ENCODE assay signal across 22 cellular contexts in the genomic region with DNA sequence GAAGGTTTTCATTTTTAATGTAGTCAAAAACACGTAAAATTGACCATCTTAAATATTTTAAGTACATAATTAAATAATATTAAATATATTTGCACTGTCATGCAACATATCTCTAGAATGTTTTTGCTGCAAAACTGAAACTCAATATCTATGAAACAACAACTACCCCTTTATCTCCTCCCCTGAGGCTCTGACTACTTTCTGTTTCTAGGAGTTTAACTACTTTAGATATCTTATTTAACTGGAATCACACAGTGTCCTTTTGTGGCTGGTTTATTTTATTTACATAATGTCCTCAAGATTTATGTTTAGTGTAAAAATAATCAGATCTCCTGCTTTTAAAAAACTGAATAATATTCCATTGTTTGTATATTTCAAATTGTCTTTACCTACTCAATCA.
DNase-seq lines count a peak whose midpoint lies in the region; TF ChIP-seq lines count a peak whose summit lies in the region.
"Had no signal": no experiment of that assay in that cellular context is flagged by ENCODE, and none has a peak within 500 bp of the region (broad histone marks: within the 10 kb centered on the region; RNA-seq: fewer than 3 reads in every experiment).

No MANE protein-coding gene starts in this region.

- H2AFZ ChIP-seq in MM.1S (ENCODE audit: low read length) = no peak overlapping the region

- H3K36me3 Mint-ChIP-seq in activated naive CD4-positive, alpha-beta T cell treated with anti-CD3 and anti-CD28 coated beads, Interleukin-2, amount 10 ng/mL, durations not matched to agents 7 days and 5 days = no peaks in the 10 kb centered on the region
- H3K36me3 Mint-ChIP-seq: CD14-positive monocyte; CD4-positive, alpha-beta memory T cell; CD4-positive, CD25-positive, alpha-beta regulatory T cell; CD8-positive, alpha-beta memory T cell had no signal

- no peaks in the 10 kb centered on the region for H3F3A ChIP-seq in MM.1S (ENCODE audit: insufficient read depth, low read length)

- H3K9me3 ChIP-seq in HEK293 (ENCODE audit: control insufficient read depth, insufficient read depth, low read depth, low read length) (no peaks in the 10 kb centered on the region), MM.1S (replicated peaks; ENCODE audit: insufficient read depth, low read length) (no peaks in the 10 kb centered on the region)
- H3K9me3 ChIP-seq: BLaER1, Caco-2 had no signal

- H3K27ac Mint-ChIP-seq in activated naive CD4-positive, alpha-beta T cell treated with anti-CD3 and anti-CD28 coated beads, Interleukin-2, amount 10 ng/mL, durations not matched to agents 7 days and 5 days = no peak overlapping the region
- H3K27ac Mint-ChIP-seq: CD14-positive monocyte; CD4-positive, alpha-beta memory T cell; CD4-positive, CD25-positive, alpha-beta regulatory T cell; CD8-positive, alpha-beta memory T cell had no signal

- CTCF ChIA-PET in HEK293 (lab: Yijun Ruan, JAX) = no interaction called here
- CTCF ChIA-PET in activated naive CD4-positive, alpha-beta T cell treated with anti-CD3 and anti-CD28 coated beads, Interleukin-2, amount 10 ng/mL, durations not matched to agents 7 days and 5 days (lab: Charles Lee) = no interaction called here

- no peaks in the 10 kb centered on the region for H3K9me2 ChIP-seq in MM.1S (replicated peaks; ENCODE audit: insufficient read depth, low read length)

- peaks cover 34% of the 10 kb centered on the region for H3K9me3 Mint-ChIP-seq in activated naive CD4-positive, alpha-beta T cell treated with anti-CD3 and anti-CD28 coated beads, Interleukin-2, amount 10 ng/mL, durations not matched to agents 7 days and 5 days

- DNase-seq in NCI-H2081 (lab: John Stamatoyannopoulos, UW) = peak; percentile 10 to 37
- no peak for DNase-seq in NCI-H2081 treated with DMSO at 0.1 percent for 48 hours (lab: John Stamatoyannopoulos, UW)
- DNase-seq in MM.1S = peak; percentile 39
- no peak for DNase-seq in DMS79 treated with DMSO at 0.1 percent for 48 hours (lab: John Stamatoyannopoulos, UW)
- DNase-seq in activated naive CD4-positive, alpha-beta T cell treated with anti-CD3 and anti-CD28 coated beads, Interleukin-2, amount 10 ng/mL, durations not matched to agents 7 days and 5 days = no peak
- DNase-seq in GM03348 (ENCODE audit: low spot score) = no peak
- DNase-seq: 8988T; ACHN; BE2C; C1 segment of cervical spinal cord; Caco-2; Calu3; CD4-positive, alpha-beta memory T cell; CD4-positive, CD25-positive, alpha-beta regulatory T cell; CD8-positive, alpha-beta memory T cell; DND-41; EL; GDM1 had no signal

- H3K27ac ChIP-seq in 22Rv1 (peak overlapping the region; percentile 52), HEK293 (ENCODE audit: extremely low read depth, low read depth, low read length) (no peak overlapping the region), MM.1S (ENCODE audit: low read length) (no peak overlapping the region)
- H3K27ac ChIP-seq: BLaER1 had no signal

- H4K20me1 ChIP-seq in MM.1S (ENCODE audit: insufficient read depth, low read length) = no peaks in the 10 kb centered on the region
- H4K20me1 ChIP-seq: BLaER1 had no signal

- POLR2A ChIA-PET in HEK293 (lab: Yijun Ruan, JAX) = no interaction called here

- H3K27me3 Mint-ChIP-seq in activated naive CD4-positive, alpha-beta T cell treated with anti-CD3 and anti-CD28 coated beads, Interleukin-2, amount 10 ng/mL, durations not matched to agents 7 days and 5 days = no peaks in the 10 kb centered on the region
- H3K27me3 Mint-ChIP-seq: CD4-positive, alpha-beta memory T cell; CD4-positive, CD25-positive, alpha-beta regulatory T cell; CD8-positive, alpha-beta memory T cell had no signal

- no peak overlapping the region for H3K4me3 ChIP-seq in HEK293 (ENCODE audit: low read depth, low read length)
- H3K4me3 ChIP-seq in MM.1S (ENCODE audit: low read length) = no peak overlapping the region
- H3K4me3 ChIP-seq: BLaER1 had no signal

- H3K9ac ChIP-seq in MM.1S (ENCODE audit: low read length) = no peak overlapping the region
- H3K9ac ChIP-seq: BLaER1 had no signal

- no peaks in the 10 kb centered on the region for H3K79me2 ChIP-seq in MM.1S (ENCODE audit: low read length)

- no peak overlapping the region for H3K4me2 ChIP-seq in MM.1S (ENCODE audit: low read depth, low read length)
- H3K4me2 ChIP-seq: BLaER1 had no signal

- TF ChIP-seq CTCF in 22Rv1 (IDR thresholded peaks at IDR 0.05) (no peak), HEK293 (tag by site-specific recombination; IDR thresholded peaks at IDR 0.05) (no peak), MM.1S (IDR thresholded peaks at IDR 0.05; ENCODE audit: low read length) (no peak)

- H3K36me3 ChIP-seq in HEK293 (ENCODE audit: control insufficient read depth in 2 of 2, insufficient read depth in 1 of 2, low read length in 2 of 2) (no peaks in the 10 kb centered on the region), MM.1S (replicated peaks; ENCODE audit: insufficient read depth, low read length) (no peaks in the 10 kb centered on the region)
- H3K36me3 ChIP-seq: BE2C, BLaER1 had no signal

- H3K4me1 Mint-ChIP-seq in activated naive CD4-positive, alpha-beta T cell treated with anti-CD3 and anti-CD28 coated beads, Interleukin-2, amount 10 ng/mL, durations not matched to agents 7 days and 5 days = no peaks in the 10 kb centered on the region
- H3K4me1 Mint-ChIP-seq: CD14-positive monocyte; CD4-positive, alpha-beta memory T cell; CD4-positive, CD25-positive, alpha-beta regulatory T cell; CD8-positive, alpha-beta memory T cell had no signal

- no peaks in the 10 kb centered on the region for H3K4me1 ChIP-seq in HEK293 (ENCODE audit: control insufficient read depth, insufficient read depth, low read length)
- H3K4me1 ChIP-seq in MM.1S (ENCODE audit: low read length) = no peaks in the 10 kb centered on the region
- H3K4me1 ChIP-seq: BE2C, BLaER1, Caco-2 had no signal

- H3K4me3 Mint-ChIP-seq in activated naive CD4-positive, alpha-beta T cell treated with anti-CD3 and anti-CD28 coated beads, Interleukin-2, amount 10 ng/mL, durations not matched to agents 7 days and 5 days = no peak overlapping the region
- H3K4me3 Mint-ChIP-seq: CD14-positive monocyte; CD4-positive, alpha-beta memory T cell; CD4-positive, CD25-positive, alpha-beta regulatory T cell; CD8-positive, alpha-beta memory T cell had no signal

- H3K27me3 ChIP-seq in MM.1S (replicated peaks; ENCODE audit: insufficient read depth, low read length) = no peaks in the 10 kb centered on the region
- H3K27me3 ChIP-seq: BE2C, BLaER1 had no signal

TF ChIP-seq in HEK293, 187 proteins besides CTCF, POLR2A, EP300 and RAD21:
- no peak for TF ChIP-seq ZNF837 (tag by site-specific recombination; IDR thresholded peaks at IDR 0.05)
- TF ChIP-seq YY2 (tag by site-specific recombination; IDR thresholded peaks at IDR 0.05) = no peak
- 0 out of 2 replicates have a peak, but pooled peaks have one; percentile 35 for TF ChIP-seq ZSCAN16 (tag by site-specific recombination; IDR thresholded peaks at IDR 0.05)
- TF ChIP-seq, protein P1, sequence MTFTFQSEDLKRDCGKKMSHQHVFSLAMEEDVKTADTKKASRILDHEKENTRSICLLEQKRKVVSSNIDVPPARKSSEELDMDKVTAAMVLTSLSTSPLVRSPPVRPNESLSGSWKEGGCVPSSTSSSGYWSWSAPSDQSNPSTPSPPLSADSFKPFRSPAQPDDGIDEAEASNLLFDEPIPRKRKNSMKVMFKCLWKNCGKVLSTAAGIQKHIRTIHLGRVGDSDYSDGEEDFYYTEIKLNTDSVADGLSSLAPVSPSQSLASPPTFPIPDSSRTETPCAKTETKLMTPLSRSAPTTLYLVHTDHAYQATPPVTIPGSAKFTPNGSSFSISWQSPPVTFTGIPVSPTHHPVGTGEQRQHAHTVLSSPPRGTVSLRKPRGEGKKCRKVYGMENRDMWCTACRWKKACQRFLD (tag by site-specific recombination; IDR thresholded peaks at IDR 0.05) = no peak
- TF ChIP-seq WT1 (tag by site-specific recombination; IDR thresholded peaks at IDR 0.05) = peak; percentile 57
- no peak for TF ChIP-seq ZNF529 (tag by site-specific recombination; IDR thresholded peaks at IDR 0.05; ENCODE audit: insufficient replicate concordance)

Comparison
In these comparisons a context has a peak if more than half of its experiments do, and no peak if none do; other contexts are left out.
1. DNase-seq: peak in NCI-H2081 (2 of 2) and MM.1S (single experiment); none in NCI-H2081 treated with DMSO at 0.1 percent for 48 hours (single experiment), DMS79 treated with DMSO at 0.1 percent for 48 hours (single experiment), activated naive CD4-positive, alpha-beta T cell treated with anti-CD3 and anti-CD28 coated beads, Interleukin-2, amount 10 ng/mL, durations not matched to agents 7 days and 5 days (single experiment) and GM03348 (single experiment).